ENCODE assay signal across 8 cellular contexts in genomic region chr5:141691867-141692532, GRCh38. TPM values are rescaled to one million over a fixed set of nuclear protein-coding genes. Genes with fewer than 3 reads are reported as not detected.
DNase-seq lines count a peak whose midpoint lies in the region; ATAC-seq, FAIRE-seq and TF ChIP-seq lines count a peak whose summit lies in the region.

No MANE protein-coding gene starts in this region.

- peak overlapping the region; percentile 79 for H3K4me2 ChIP-seq in fibroblast of lung (ENCODE audit: extremely low read depth, insufficient read depth, low read length)

- DNase-seq in D721Med (ENCODE audit: insufficient read length, low spot score) (peak; percentile 73), Peyer's patch (peak; percentile 83 to 92 (median 91)), fibroblast of lung (ENCODE audit: low read depth in 2 of 2) (peak; percentile 53 to 64)
- peak; percentile 83 for DNase-seq in activated T-helper 1 cell treated with anti-CD3 and anti-CD28 coated beads, Interleukin-12 subunit alpha, Interleukin-12 subunit beta, Interleukin-2, Interleukin-4 antibody, amounts not matched to agents 30 ng/mL and 10 ng/mL and 1 ng/mL, durations not matched to agents 14 hours and 24 hours and 36 hours (ENCODE audit: low spot score)
- DNase-seq in naive thymus-derived CD8-positive, alpha-beta T cell = peak; percentile 65 to 89 (median 80)
- peak; percentile 62 to 69 for DNase-seq in stimulated activated CD8-positive, alpha-beta memory T cell treated with anti-CD3 and anti-CD28 coated beads, Interleukin-7, amount 100 ng/mL, for 48 hours (ENCODE audit: extremely low read depth in 1 of 2, low read depth in 1 of 2)

- H3K36me3 Mint-ChIP-seq in activated T-helper 1 cell treated with anti-CD3 and anti-CD28 coated beads, Interleukin-12 subunit alpha, Interleukin-12 subunit beta, Interleukin-2, Interleukin-4 antibody, amounts not matched to agents 30 ng/mL and 10 ng/mL and 1 ng/mL, durations not matched to agents 14 hours and 24 hours and 36 hours (ENCODE audit: low read depth) = no peaks in the 10 kb centered on the region
- no peaks in the 10 kb centered on the region for H3K36me3 Mint-ChIP-seq in naive thymus-derived CD8-positive, alpha-beta T cell

- FAIRE-seq in D721Med (lab: Jason Lieb, UNC) = no peak

- peaks cover 13% of the 10 kb centered on the region; the same call in 1 of the 2 replicates for H3K4me1 ChIP-seq in HUES48 (ENCODE audit: control insufficient read depth, insufficient read depth, low read length)
- peaks cover 0 to 9% (median 4%) of the 10 kb centered on the region in 4 donors for H3K4me1 ChIP-seq in Peyer's patch
- no peaks in the 10 kb centered on the region for H3K4me1 ChIP-seq in fibroblast of lung (ENCODE audit: control insufficient read depth, extremely low read depth, insufficient read depth, low read length)

- TF ChIP-seq POLR2A in Peyer's patch (IDR thresholded peaks at IDR 0.05) = peak in 1 of 2 donors; percentile 8

- H3K27me3 ChIP-seq in HUES48 (ENCODE audit: control insufficient read depth, insufficient read depth, low read length) (peaks cover 6% of the 10 kb centered on the region; the same call in 1 of the 2 replicates), Peyer's patch (no peaks in the 10 kb centered on the region), fibroblast of lung (ENCODE audit: control insufficient read depth, insufficient read depth, low read length) (peaks cover 34% of the 10 kb centered on the region)

- peaks cover 12% of the 10 kb centered on the region for H3K27me3 Mint-ChIP-seq in activated T-helper 1 cell treated with anti-CD3 and anti-CD28 coated beads, Interleukin-12 subunit alpha, Interleukin-12 subunit beta, Interleukin-2, Interleukin-4 antibody, amounts not matched to agents 30 ng/mL and 10 ng/mL and 1 ng/mL, durations not matched to agents 14 hours and 24 hours and 36 hours (ENCODE audit: insufficient read depth)
- H3K27me3 Mint-ChIP-seq in naive thymus-derived CD8-positive, alpha-beta T cell = peaks cover 4 to 43% (median 14%) of the 10 kb centered on the region in 5 donors

- H3K4me3 Mint-ChIP-seq in activated T-helper 1 cell treated with anti-CD3 and anti-CD28 coated beads, Interleukin-12 subunit alpha, Interleukin-12 subunit beta, Interleukin-2, Interleukin-4 antibody, amounts not matched to agents 30 ng/mL and 10 ng/mL and 1 ng/mL, durations not matched to agents 14 hours and 24 hours and 36 hours = peak overlapping the region; percentile 75
- peak overlapping the region in 8 of 10 donors; percentile 63 to 80 (median 69) for H3K4me3 Mint-ChIP-seq in naive thymus-derived CD8-positive, alpha-beta T cell

- H3K79me2 ChIP-seq in fibroblast of lung (ENCODE audit: control insufficient read depth, insufficient read depth, low read length) = no peaks in the 10 kb centered on the region

- H3K9ac ChIP-seq in HUES48 (ENCODE audit: low read depth, low read length) (no peak overlapping the region), fibroblast of lung (ENCODE audit: insufficient read depth, low read length) (no peak overlapping the region)

- H3K27ac ChIP-seq in HUES48 (ENCODE audit: low read depth, low read length) (no peak overlapping the region), Peyer's patch (no peak overlapping the region), fibroblast of lung (ENCODE audit: insufficient read depth, low read length) (no peak overlapping the region)

- no peaks in the 10 kb centered on the region for H4K20me1 ChIP-seq in fibroblast of lung (ENCODE audit: control insufficient read depth, extremely low read depth, insufficient read depth, low read length)

- H3K4me1 Mint-ChIP-seq in activated T-helper 1 cell treated with anti-CD3 and anti-CD28 coated beads, Interleukin-12 subunit alpha, Interleukin-12 subunit beta, Interleukin-2, Interleukin-4 antibody, amounts not matched to agents 30 ng/mL and 10 ng/mL and 1 ng/mL, durations not matched to agents 14 hours and 24 hours and 36 hours (ENCODE audit: low read depth) = peaks cover 34% of the 10 kb centered on the region
- peaks cover 10 to 20% (median 19%) of the 10 kb centered on the region in 4 donors for H3K4me1 Mint-ChIP-seq in naive thymus-derived CD8-positive, alpha-beta T cell

- POLR2A ChIA-PET in naive thymus-derived CD8-positive, alpha-beta T cell (lab: Charles Lee) = interaction anchor here (0.6 to 3.8 kb wide), 12 partner anchors 9 to 415 kb away, joined by 3 to 29 read pairs (median 4); partner anchors contain the start of genes DELE1, GNPDA1 and PCDH1

- no peaks in the 10 kb centered on the region for H3K9me3 ChIP-seq in HUES48 (ENCODE audit: control insufficient read depth, insufficient read depth, low read length)
- H3K9me3 ChIP-seq in Peyer's patch = no peaks in the 10 kb centered on the region
- H3K9me3 ChIP-seq in fibroblast of lung (ENCODE audit: control insufficient read depth, insufficient read depth, low read depth, low read length) = no peaks in the 10 kb centered on the region

- TF ChIP-seq CTCF in D721Med (IDR thresholded peaks at IDR 0.05; ENCODE audit: insufficient read depth, missing control alignments) = peak; percentile 96
- peak; percentile 97 to 99 (median 98) for TF ChIP-seq CTCF in Peyer's patch (IDR thresholded peaks at IDR 0.05)
- peak; percentile 87 to 93 for TF ChIP-seq CTCF in fibroblast of lung (conservative IDR thresholded peaks at IDR 0.05 in 1 of 2, IDR thresholded peaks at IDR 0.05 in 1 of 2; ENCODE audit: low read depth in 1 of 2, low read length in 2 of 2)

- no peaks in the 10 kb centered on the region for H3K9me3 Mint-ChIP-seq in activated T-helper 1 cell treated with anti-CD3 and anti-CD28 coated beads, Interleukin-12 subunit alpha, Interleukin-12 subunit beta, Interleukin-2, Interleukin-4 antibody, amounts not matched to agents 30 ng/mL and 10 ng/mL and 1 ng/mL, durations not matched to agents 14 hours and 24 hours and 36 hours
- no peaks in the 10 kb centered on the region for H3K9me3 Mint-ChIP-seq in naive thymus-derived CD8-positive, alpha-beta T cell

- intact Hi-C loops in activated T-helper 1 cell treated with anti-CD3 and anti-CD28 coated beads, Interleukin-12 subunit alpha, Interleukin-12 subunit beta, Interleukin-2, Interleukin-4 antibody, amounts not matched to agents 30 ng/mL and 10 ng/mL and 1 ng/mL, durations not matched to agents 14 hours and 24 hours and 36 hours (cut with micrococcal nuclease) = loop anchor here (1.0 to 5.0 kb wide), 12 partner anchors 9 to 1007 kb away; partner anchors contain the start of genes NDFIP1 and RNF14

- ATAC-seq in GM21367 (IDR thresholded peaks at IDR 0.05; ENCODE audit: unreplicated experiment) = peak; percentile 90
- peak; percentile 90 to 96 for ATAC-seq in naive thymus-derived CD8-positive, alpha-beta T cell

- H3K36me3 ChIP-seq in HUES48 (ENCODE audit: control insufficient read depth, insufficient read depth, low read length) (no peaks in the 10 kb centered on the region), Peyer's patch (no peaks in the 10 kb centered on the region), fibroblast of lung (ENCODE audit: control insufficient read depth, insufficient read depth, low read length) (no peaks in the 10 kb centered on the region)

- H3K27ac Mint-ChIP-seq in activated T-helper 1 cell treated with anti-CD3 and anti-CD28 coated beads, Interleukin-12 subunit alpha, Interleukin-12 subunit beta, Interleukin-2, Interleukin-4 antibody, amounts not matched to agents 30 ng/mL and 10 ng/mL and 1 ng/mL, durations not matched to agents 14 hours and 24 hours and 36 hours = peak overlapping the region; percentile 69
- peak overlapping the region in 4 of 10 donors; percentile 9 to 72 (median 56) for H3K27ac Mint-ChIP-seq in naive thymus-derived CD8-positive, alpha-beta T cell

- H2AFZ ChIP-seq in fibroblast of lung (ENCODE audit: low read length) = no peak overlapping the region

- H3K4me3 ChIP-seq in HUES48 (ENCODE audit: low read depth, low read length) = peak overlapping the region; percentile 56
- H3K4me3 ChIP-seq in Peyer's patch = peak overlapping the region; percentile 13 to 47 (median 40)
- peak overlapping the region in 2 of 4 experiments; percentile 46 to 53 for H3K4me3 ChIP-seq in fibroblast of lung (replicated peaks in 1 of 4; ENCODE audit: control extremely low read depth in 1 of 4, insufficient read depth in 1 of 4, low read depth in 3 of 4, low read length in 4 of 4)

RNA-seq across cellular contexts. Expression of gene ARAP3, which starts 10.0 kb away (rescaled TPM):
- total RNA-seq in Peyer's patch = 10 to 100 TPM in 2 of 4 donors, 1 to 10 TPM in 2; 1.1 to 13.2 (median 9.7) TPM
- total RNA-seq in activated T-helper 1 cell treated with anti-CD3 and anti-CD28 coated beads, Interleukin-12 subunit alpha, Interleukin-12 subunit beta, Interleukin-2, Interleukin-4 antibody, amounts not matched to agents 30 ng/mL and 10 ng/mL and 1 ng/mL, durations not matched to agents 14 hours and 24 hours and 36 hours = 7.1 and 7.2 TPM in 2 replicates
- total RNA-seq in fibroblast of lung = 2.6 and 3.8 TPM in 2 replicates
- polyA plus RNA-seq in fibroblast of lung = 2.5 and 2.9 TPM in 2 replicates
- 5.2 and 6.8 TPM in 2 replicates for polyA plus RNA-seq in fibroblast of lung (2012)
- polyA minus RNA-seq in fibroblast of lung (ENCODE audit: low replicate concordance) = 11.4 and 25.4 TPM in 2 replicates
- 10 to 100 TPM; 38.2 to 41.4 TPM for total RNA-seq in naive thymus-derived CD8-positive, alpha-beta T cell
- polyA plus RNA-seq in naive thymus-derived CD8-positive, alpha-beta T cell = not detected

RNA-seq across cellular contexts. Expression of gene FCHSD1, which starts 40.8 kb away (rescaled TPM):
- total RNA-seq in Peyer's patch (100 to 1,000 TPM in 1 of 4 donors, 10 to 100 TPM in 3; 19.8 to 116 (median 45.7) TPM), fibroblast of lung (15.4 and 25.6 TPM in 2 replicates)
- 37.0 and 37.1 TPM in 2 replicates for total RNA-seq in activated T-helper 1 cell treated with anti-CD3 and anti-CD28 coated beads, Interleukin-12 subunit alpha, Interleukin-12 subunit beta, Interleukin-2, Interleukin-4 antibody, amounts not matched to agents 30 ng/mL and 10 ng/mL and 1 ng/mL, durations not matched to agents 14 hours and 24 hours and 36 hours
- polyA plus RNA-seq in fibroblast of lung = 13.5 and 19.1 TPM in 2 replicates
- 18.9 and 21.1 TPM in 2 replicates for polyA plus RNA-seq in fibroblast of lung (2012)
- polyA minus RNA-seq in fibroblast of lung (ENCODE audit: low replicate concordance) = 17.7 and 18.3 TPM in 2 replicates
- 100 to 1,000 TPM; 110 to 115 TPM for total RNA-seq in naive thymus-derived CD8-positive, alpha-beta T cell
- 1 to 10 TPM; 8.8 to 9.4 (median 9.3) TPM for polyA plus RNA-seq in naive thymus-derived CD8-positive, alpha-beta T cell

RNA-seq across cellular contexts. Expression of gene RELL2, which starts 55.2 kb away (rescaled TPM):
- total RNA-seq in Peyer's patch (10 to 100 TPM in 3 of 4 donors, 1 to 10 TPM in 1; 8.0 to 13.2 (median 10.6) TPM), fibroblast of lung (2.6 and 3.0 TPM in 2 replicates)
- 19.3 and 19.5 TPM in 2 replicates for total RNA-seq in activated T-helper 1 cell treated with anti-CD3 and anti-CD28 coated beads, Interleukin-12 subunit alpha, Interleukin-12 subunit beta, Interleukin-2, Interleukin-4 antibody, amounts not matched to agents 30 ng/mL and 10 ng/mL and 1 ng/mL, durations not matched to agents 14 hours and 24 hours and 36 hours
- polyA plus RNA-seq in fibroblast of lung = 3.7 and 4.0 TPM in 2 replicates
- polyA plus RNA-seq in fibroblast of lung (2012) = 2.4 and 3.0 TPM in 2 replicates
- polyA minus RNA-seq in fibroblast of lung (ENCODE audit: low replicate concordance) = 1.0 and 3.5 TPM in 2 replicates
- 10 to 100 TPM; 22.3 to 23.9 TPM for total RNA-seq in naive thymus-derived CD8-positive, alpha-beta T cell
- 1 to 10 TPM; 2.6 to 3.9 (median 3.4) TPM for polyA plus RNA-seq in naive thymus-derived CD8-positive, alpha-beta T cell

RNA-seq across cellular contexts. Expression of gene HDAC3, which starts 55.4 kb away (rescaled TPM):
- total RNA-seq in Peyer's patch (10 to 100 TPM; 31.2 to 55.6 (median 47.9) TPM), fibroblast of lung (45.7 and 56.8 TPM in 2 replicates)
- 83.1 and 87.2 TPM in 2 replicates for total RNA-seq in activated T-helper 1 cell treated with anti-CD3 and anti-CD28 coated beads, Interleukin-12 subunit alpha, Interleukin-12 subunit beta, Interleukin-2, Interleukin-4 antibody, amounts not matched to agents 30 ng/mL and 10 ng/mL and 1 ng/mL, durations not matched to agents 14 hours and 24 hours and 36 hours
- 67.9 and 69.6 TPM in 2 replicates for polyA plus RNA-seq in fibroblast of lung
- 44.2 and 46.9 TPM in 2 replicates for polyA plus RNA-seq in fibroblast of lung (2012)
- 90.6 and 135 TPM in 2 replicates for polyA minus RNA-seq in fibroblast of lung (ENCODE audit: low replicate concordance)
- total RNA-seq in naive thymus-derived CD8-positive, alpha-beta T cell = 10 to 100 TPM; 71.1 to 81.6 TPM
- polyA plus RNA-seq in naive thymus-derived CD8-positive, alpha-beta T cell = 100 to 1,000 TPM in 1 of 3 donors, 10 to 100 TPM in 2; 85.7 to 100 (median 91.7) TPM
